In the genomic region with DNA sequence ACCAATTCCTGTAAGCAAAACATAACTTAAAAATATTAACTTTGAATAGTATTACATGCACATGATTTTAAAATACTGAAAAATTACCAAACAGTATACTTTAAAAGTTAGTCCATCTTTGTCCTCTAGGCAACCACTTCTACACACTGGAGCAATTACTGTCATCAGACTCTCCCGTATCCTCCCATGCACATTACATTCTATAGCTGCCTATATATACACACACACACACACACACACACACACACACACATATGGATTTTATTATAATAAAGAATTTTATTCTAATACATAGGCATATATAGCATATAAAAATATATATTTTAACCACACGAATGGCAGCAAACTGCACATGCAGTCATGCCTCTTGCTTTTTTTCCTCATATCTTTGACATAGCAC, we compare ENCODE assay signal across 20 cellular contexts. TPM values are rescaled to one million over a fixed set of nuclear protein-coding genes. Genes with fewer than 3 reads are reported as not detected.
A peak's percentile ranks its signal among the peaks of the same experiment; 100 is the strongest.
DNase-seq lines count a peak whose midpoint lies in the region; ATAC-seq, FAIRE-seq and TF ChIP-seq lines count a peak whose summit lies in the region.
"Had no signal": no experiment of that assay in that cellular context is flagged by ENCODE, and none has a peak within 500 bp of the region (broad histone marks: within the 10 kb centered on the region; RNA-seq: fewer than 3 reads in every experiment).

No MANE protein-coding gene starts in this region.

- H2AFZ ChIP-seq in mammary epithelial cell (ENCODE audit: low read depth, low read length) (no peak overlapping the region), GM12878 (ENCODE audit: control insufficient read depth, low read depth, low read length) (no peak overlapping the region), mesenchymal stem cell (ENCODE audit: low read depth, low read length) (no peak overlapping the region)

- POLR2A ChIA-PET in MCF 10A (lab: Yijun Ruan, JAX): no interaction called here
- POLR2A ChIA-PET in GM12878 (lab: Charles Lee): interaction anchor here (1.1 kb wide), 1 partner anchor 12 kb away, joined by 3 read pairs; no protein-coding TSS in a partner anchor

- no peak for TF ChIP-seq RAD21 in GM12878 (IDR thresholded peaks at IDR 0.05; ENCODE audit: insufficient read depth, low read depth, low read length)

- SMC1A ChIA-PET in GM12878 (lab: Charles Lee; ENCODE audit: uncharacterized antibody, unreplicated experiment): interaction anchor here (0.6 to 2.4 kb wide), 4 partner anchors 57 to 609 kb away, joined by 3 to 10 read pairs (median 3); a partner anchor contains a TSS

- peak; percentile 13; the same call in 1 of the 3 replicates for ATAC-seq in GM12878

- no peak for TF ChIP-seq POLR2A in GM12878 (IDR thresholded peaks at IDR 0.05; ENCODE audit: low read depth, low read length)

- peaks cover 1% of the 10 kb centered on the region for H3K36me3 ChIP-seq in mammary epithelial cell (ENCODE audit: insufficient read depth, low read length)
- H3K36me3 ChIP-seq in GM12878 (ENCODE audit: control insufficient read depth in 2 of 2, insufficient read depth in 2 of 2, low read length in 1 of 2): peaks cover 0 to 5% of the 10 kb centered on the region in 2 experiments; a peak in 2 of 4 replicates
- peaks cover 0 to 26% of the 10 kb centered on the region in 2 experiments for H3K36me3 ChIP-seq in mesenchymal stem cell (ENCODE audit: control insufficient read depth in 1 of 2, insufficient read depth in 2 of 2, low read depth in 1 of 2, low read length in 2 of 2)
- H3K36me3 ChIP-seq in colonic mucosa: no peaks in the 10 kb centered on the region

- CTCF ChIA-PET in MCF 10A (lab: Yijun Ruan, JAX): no interaction called here
- CTCF ChIA-PET in mammary epithelial cell (lab: Charles Lee; ENCODE audit: low non-redundant PET): no interaction called here
- CTCF ChIA-PET in GM12878 (lab: Yijun Ruan, JAX): interaction anchor here (1.0 kb wide), 1 partner anchor 569 kb away, joined by 4 read pairs; no protein-coding TSS in a partner anchor

- H3K14ac ChIP-seq in mesenchymal stem cell (ENCODE audit: low read length in 2 of 2): no peak overlapping the region

- no peak overlapping the region for H4K91ac ChIP-seq in mesenchymal stem cell (ENCODE audit: low read length)

- H3K79me2 ChIP-seq in mammary epithelial cell (ENCODE audit: insufficient read depth, low read length) (peaks cover 81% of the 10 kb centered on the region), GM12878 (ENCODE audit: control insufficient read depth, insufficient read depth, low read length) (peaks cover 86% of the 10 kb centered on the region)

- BruUV-seq in MCF 10A (replicated peaks; lab: Mats Ljungman, UMichigan) (no TSS peak), mammary epithelial cell (replicated peaks; lab: Mats Ljungman, UMichigan) (no TSS peak), GM12878 (replicated peaks; lab: Mats Ljungman, UMichigan) (no TSS peak)

- no peak for FAIRE-seq in GM12878 (lab: Jason Lieb, UNC)
- FAIRE-seq: A549, D721Med, H1, HTR-8/SVneo had no signal

- peaks cover 35% of the 10 kb centered on the region for H3K4me1 Mint-ChIP-seq in MCF 10A (ENCODE audit: insufficient read depth, unreplicated experiment)
- peaks cover 48% of the 10 kb centered on the region for H3K4me1 Mint-ChIP-seq in activated naive CD8-positive, alpha-beta T cell treated with anti-CD3 and anti-CD28 coated beads for 36 hours

- no peak overlapping the region for H4K8ac ChIP-seq in mesenchymal stem cell (ENCODE audit: low read length)

- no peak overlapping the region for H2BK5ac ChIP-seq in mesenchymal stem cell (ENCODE audit: low read depth, low read length, poor library complexity, severe bottlenecking)

- H3K4me1 ChIP-seq in mammary epithelial cell (ENCODE audit: insufficient read depth, low read length): peaks cover 15% of the 10 kb centered on the region
- peaks cover 12% of the 10 kb centered on the region; the same call in 1 of the 2 replicates for H3K4me1 ChIP-seq in GM12878 (ENCODE audit: control insufficient read depth, insufficient read depth, low read length)
- peaks cover 2% of the 10 kb centered on the region for H3K4me1 ChIP-seq in mesenchymal stem cell (ENCODE audit: control insufficient read depth, insufficient read depth, low read depth, low read length)
- H3K4me1 ChIP-seq in colonic mucosa: no peaks in the 10 kb centered on the region

- H3K4me2 ChIP-seq in mammary epithelial cell (ENCODE audit: insufficient read depth, low read depth, low read length) (no peak overlapping the region), GM12878 (ENCODE audit: control insufficient read depth, insufficient read depth) (no peak overlapping the region), mesenchymal stem cell (ENCODE audit: low read length, poor library complexity, severe bottlenecking) (no peak overlapping the region)
- H3K4me2 ChIP-seq: A549 had no signal

- H3K9me3 ChIP-seq in mammary epithelial cell (replicated peaks; ENCODE audit: insufficient read depth, low read length) (no peaks in the 10 kb centered on the region), GM12878 (replicated peaks; ENCODE audit: control insufficient read depth, insufficient read depth, low read length) (no peaks in the 10 kb centered on the region), mesenchymal stem cell (ENCODE audit: control insufficient read depth, low read length) (no peaks in the 10 kb centered on the region), colonic mucosa (no peaks in the 10 kb centered on the region)
- H3K9me3 ChIP-seq: A549, Caco-2 had no signal

- no peak for TF ChIP-seq EP300 in GM12878 (IDR thresholded peaks at IDR 0.05; ENCODE audit: borderline replicate concordance in 1 of 2, control insufficient read depth in 1 of 2, low read depth in 2 of 2, low read length in 2 of 2)

- DNase-seq in MCF 10A (ENCODE audit: unreplicated experiment) (no peak), mammary epithelial cell (no peak), NCI-H69 (lab: John Stamatoyannopoulos, UW) (peak; percentile 3), GM12878 (ENCODE audit: low read depth, low spot score) (no peak), mesenchymal stem cell (no peak), colonic mucosa (no peak), DMS114 treated with DMSO at 0.1 percent for 48 hours (lab: John Stamatoyannopoulos, UW; ENCODE audit: unreplicated experiment) (no peak)
- DNase-seq in activated naive CD8-positive, alpha-beta T cell treated with anti-CD3 and anti-CD28 coated beads for 36 hours: no peak
- DNase-seq: Caco-2; CD4-positive, alpha-beta T cell; DMS153; GDM1; H9 had no signal

- H3K4me3 Mint-ChIP-seq in MCF 10A (ENCODE audit: unreplicated experiment): no peak overlapping the region
- no peak overlapping the region for H3K4me3 Mint-ChIP-seq in activated naive CD8-positive, alpha-beta T cell treated with anti-CD3 and anti-CD28 coated beads for 36 hours
- H3K4me3 Mint-ChIP-seq: CD4-positive, alpha-beta T cell; H9; IgD-negative memory B cell had no signal

- no peak overlapping the region for H2BK15ac ChIP-seq in mesenchymal stem cell (ENCODE audit: low read depth, poor library complexity, severe bottlenecking)

- H4K20me1 ChIP-seq in mammary epithelial cell (ENCODE audit: insufficient read depth, low read length) (no peaks in the 10 kb centered on the region), GM12878 (ENCODE audit: control insufficient read depth, insufficient read depth) (no peaks in the 10 kb centered on the region)

- H3K4me3 ChIP-seq in mammary epithelial cell (replicated peaks in 1 of 3; ENCODE audit: insufficient read depth in 1 of 3, low read depth in 2 of 3, low read length in 3 of 3) (no peak overlapping the region), GM12878 (no peak overlapping the region), mesenchymal stem cell (ENCODE audit: insufficient read depth in 1 of 2, low read depth in 1 of 2, low read length in 2 of 2) (no peak overlapping the region), colonic mucosa (no peak overlapping the region)
- H3K4me3 ChIP-seq: A549 had no signal

- H3K27me3 Mint-ChIP-seq in MCF 10A (ENCODE audit: insufficient read depth, unreplicated experiment): no peaks in the 10 kb centered on the region
- no peaks in the 10 kb centered on the region for H3K27me3 Mint-ChIP-seq in activated naive CD8-positive, alpha-beta T cell treated with anti-CD3 and anti-CD28 coated beads for 36 hours
- H3K27me3 Mint-ChIP-seq: CD4-positive, alpha-beta T cell; IgD-negative memory B cell had no signal

- H2BK120ac ChIP-seq in mesenchymal stem cell (ENCODE audit: low read depth, low read length): no peak overlapping the region

- intact Hi-C loops in MCF 10A (cut with micrococcal nuclease) (no loop called here), mammary epithelial cell (cut with micrococcal nuclease) (no loop called here), GM12878 (cut with micrococcal nuclease; ENCODE audit: unreplicated experiment) (loop anchor here (5.0 kb wide), 3 partner anchors 47 to 107 kb away; no protein-coding TSS in a partner anchor), colonic mucosa (cut with DNase I) (loop anchor here (5.0 to 10.0 kb wide), 3 partner anchors 50 to 220 kb away; a partner anchor contains a TSS)

- H3K27me3 ChIP-seq in mammary epithelial cell (ENCODE audit: insufficient read depth, low read length) (no peaks in the 10 kb centered on the region), GM12878 (replicated peaks in 1 of 2; ENCODE audit: control insufficient read depth in 2 of 2, insufficient read depth in 2 of 2, low read length in 1 of 2) (no peaks in the 10 kb centered on the region), mesenchymal stem cell (ENCODE audit: control insufficient read depth in 1 of 2, insufficient read depth in 1 of 2, low read length in 2 of 2) (no peaks in the 10 kb centered on the region), colonic mucosa (no peaks in the 10 kb centered on the region)

- H3K9ac ChIP-seq in mammary epithelial cell (ENCODE audit: insufficient read depth, low read length) (no peak overlapping the region), GM12878 (ENCODE audit: control insufficient read depth, insufficient read depth, low read length) (no peak overlapping the region), mesenchymal stem cell (ENCODE audit: low read length) (peak overlapping the region; percentile 17), colonic mucosa (ENCODE audit: low read depth in 2 of 2, low read length in 2 of 2) (no peak overlapping the region)

- peak overlapping the region; percentile 25 for H3K27ac Mint-ChIP-seq in MCF 10A (ENCODE audit: low read depth, unreplicated experiment)
- H3K27ac Mint-ChIP-seq in activated naive CD8-positive, alpha-beta T cell treated with anti-CD3 and anti-CD28 coated beads for 36 hours: no peak overlapping the region
- H3K27ac Mint-ChIP-seq: CD4-positive, alpha-beta T cell; H9; IgD-negative memory B cell had no signal

- RAD21 ChIA-PET in GM12878 (lab: Charles Lee; ENCODE audit: unreplicated experiment): interaction anchor here (3.1 kb wide), 1 partner anchor 216 kb away, joined by 12 read pairs; a partner anchor contains a TSS

- no peaks in the 10 kb centered on the region for H3K9me3 Mint-ChIP-seq in MCF 10A (ENCODE audit: unreplicated experiment)
- no peaks in the 10 kb centered on the region for H3K9me3 Mint-ChIP-seq in activated naive CD8-positive, alpha-beta T cell treated with anti-CD3 and anti-CD28 coated beads for 36 hours
- H3K9me3 Mint-ChIP-seq: CD4-positive, alpha-beta T cell; H9; IgD-negative memory B cell had no signal

- 100% methylated on average over 2 of the region's 2 CpGs for WGBS in mammary epithelial cell (ENCODE audit: low coverage, missing lambda C conversion rate)
- WGBS in GM12878 (ENCODE audit: insufficient coverage, insufficient replicate concordance, low lambda C conversion rate, missing lambda C conversion rate): 96% methylated on average over 2 of the region's 2 CpGs
- 72% methylated on average over 2 of the region's 2 CpGs for WGBS in mesenchymal stem cell

- no peak overlapping the region for H3K27ac ChIP-seq in mammary epithelial cell (ENCODE audit: insufficient read depth, low read depth, low read length)
- H3K27ac ChIP-seq in GM12878 (ENCODE audit: control insufficient read depth, insufficient read depth): no peak overlapping the region
- no peak overlapping the region for H3K27ac ChIP-seq in mesenchymal stem cell (ENCODE audit: low read length, poor library complexity, severe bottlenecking)
- H3K27ac ChIP-seq in colonic mucosa: no peak overlapping the region
- H3K27ac ChIP-seq: 22Rv1, A549, C4-2B had no signal

- no peak overlapping the region for H2BK12ac ChIP-seq in mesenchymal stem cell (ENCODE audit: low read length in 2 of 2)

- in situ Hi-C loops in mammary epithelial cell (cut with MboI; ENCODE audit: low sequenced_read_pairs in 2 of 2): no loop called here
- in situ Hi-C loops in GM12878 (cut with MboI): loop anchor here (5.0 kb wide), 1 partner anchor 212 kb away; no protein-coding TSS in a partner anchor

- no peak overlapping the region for H3K4ac ChIP-seq in mesenchymal stem cell (ENCODE audit: low read depth in 1 of 2, low read length in 2 of 2)

- peaks cover 12% of the 10 kb centered on the region for H3K79me1 ChIP-seq in mesenchymal stem cell (replicated peaks; ENCODE audit: low read length, poor library complexity, severe bottlenecking)

- dilution Hi-C loops in mammary epithelial cell (cut with HindIII; ENCODE audit: low sequenced_read_pairs): no loop called here

- H2AK5ac ChIP-seq in mesenchymal stem cell (ENCODE audit: low read length, severe bottlenecking): no peak overlapping the region

- no peaks in the 10 kb centered on the region for H3K36me3 Mint-ChIP-seq in MCF 10A (ENCODE audit: insufficient read depth, unreplicated experiment)
- H3K36me3 Mint-ChIP-seq in activated naive CD8-positive, alpha-beta T cell treated with anti-CD3 and anti-CD28 coated beads for 36 hours: peaks cover 8% of the 10 kb centered on the region

- no peak overlapping the region for H3K18ac ChIP-seq in mesenchymal stem cell (ENCODE audit: low read depth in 1 of 2, low read length in 2 of 2)

- TF ChIP-seq CTCF in MCF 10A (IDR thresholded peaks at IDR 0.05; ENCODE audit: unreplicated experiment) (no peak), mammary epithelial cell (conservative IDR thresholded peaks at IDR 0.05 in 1 of 2, IDR thresholded peaks at IDR 0.05 in 1 of 2; ENCODE audit: extremely low read depth in 1 of 2, insufficient read depth in 1 of 2, low read depth in 1 of 2, low read length in 2 of 2) (no peak), GM12878 (IDR thresholded peaks at IDR 0.05 in 2 of 3, conservative IDR thresholded peaks at IDR 0.05 in 1 of 3; ENCODE audit: control insufficient read depth in 2 of 3, extremely low read depth in 1 of 3, insufficient read depth in 1 of 3, low read depth in 3 of 3, low read length in 3 of 3) (no peak), colonic mucosa (IDR thresholded peaks at IDR 0.05) (no peak)

- no peak overlapping the region for H3K23ac ChIP-seq in mesenchymal stem cell (ENCODE audit: low read length in 2 of 2)

RNA-seq across cellular contexts. Expression of gene REV3L, which starts 8.2 kb away (rescaled TPM):
- total RNA-seq in MCF 10A (2022) (23.0 and 31.2 TPM in 2 replicates), mammary epithelial cell (10 to 100 TPM; 16.7 to 32.8 TPM), GM12878 (2014; rRNA removed) (24.9 and 32.5 TPM in 2 replicates), GM12878 (2014; rRNA removed; fragmentation: Illumina TruSeq; extraction: Trizol) (29.3 and 30.1 TPM in 2 replicates), GM12878 (2021) (18.9 and 20.4 TPM in 2 replicates), colonic mucosa (10 to 100 TPM; 16.7 to 20.8 TPM)
- polyA plus RNA-seq in mammary epithelial cell (6.1 TPM), GM12878 (2011; rRNA removed) (33.6 and 46.9 TPM in 2 replicates), GM12878 (2014; fragmentation: Illumina TruSeq; extraction: Trizol) (22.2 and 24.2 TPM in 2 replicates), GM12878 (2014; fragmentation: Nextera tagmentation; extraction: Ambion mirVana) (1 to 10 TPM; 7.6 to 8.6 TPM), GM12878 (2014; rRNA removed) (13.6 and 17.9 TPM in 2 replicates), GM12878 (2016; fragmentation: Nextera tagmentation; extraction: Ambion mirVana) (10 to 100 TPM; 20.9 to 22.5 TPM)
- 36.3 TPM for polyA minus RNA-seq in mammary epithelial cell
- 133 and 149 TPM in 2 replicates for total RNA-seq in GM12878 (2013; cell fraction: nucleolus; rRNA removed)
- polyA plus RNA-seq in GM12878 (2011; ENCODE audit: low read depth): 6.9 TPM
- 12.9 and 13.8 TPM in 2 replicates for polyA plus RNA-seq in GM12878 (2011; cell fraction: cytosol; rRNA removed)
- polyA plus RNA-seq in GM12878 (2011; cell fraction: nucleus; rRNA removed): 24.7 and 30.4 TPM in 2 replicates
- polyA plus RNA-seq in GM12878 (2012): 8.3 and 11.5 TPM in 2 replicates
- polyA minus RNA-seq in GM12878 (2011; rRNA and poly(A)+ RNA removed): 43.9 and 57.9 TPM in 2 replicates
- polyA minus RNA-seq in GM12878 (2011; cell fraction: cytosol; rRNA and poly(A)+ RNA removed): 21.4 and 26.6 TPM in 2 replicates
- 42.3 and 68.2 TPM in 2 replicates for polyA minus RNA-seq in GM12878 (2011; cell fraction: nucleus; rRNA and poly(A)+ RNA removed)
- polyA plus RNA-seq in mesenchymal stem cell (2013, experiment 1 of 2): 7.5 TPM
- polyA plus RNA-seq in mesenchymal stem cell (2013, experiment 2 of 2): 7.5 TPM
- 10 to 100 TPM; 17.0 TPM for total RNA-seq in activated naive CD8-positive, alpha-beta T cell treated with anti-CD3 and anti-CD28 coated beads for 36 hours

Comparison
In these comparisons a context has a peak if more than half of its experiments do, and no peak if none do; other contexts are left out.
1. intact Hi-C loops: an anchor here in GM12878 (5.0 kb wide) and colonic mucosa (5.0 to 10.0 kb wide); none called in MCF 10A and mammary epithelial cell.